In genomic region chr5:139578348-139578724, GRCh38 we compare ENCODE assay signal across 16 cellular contexts. TPM values are rescaled to one million over a fixed set of nuclear protein-coding genes. Genes with fewer than 3 reads are reported as not detected.
DNase-seq lines count a peak whose midpoint lies in the region; ATAC-seq and TF ChIP-seq lines count a peak whose summit lies in the region.
"Had no signal": no experiment of that assay in that cellular context is flagged by ENCODE, and none has a peak within 500 bp of the region (broad histone marks: within the 10 kb centered on the region; RNA-seq: fewer than 3 reads in every experiment).

No MANE protein-coding gene starts in this region.

- TF ChIP-seq CTCF in chondrocyte (IDR thresholded peaks at IDR 0.05) (no peak), sigmoid colon (IDR thresholded peaks at IDR 0.05) (no peak)

- no peak overlapping the region for H3K4me3 ChIP-seq in sigmoid colon
- H3K4me3 ChIP-seq in HAP-1, result no peak overlapping the region
- H3K4me3 ChIP-seq: esophagus squamous epithelium, skin epidermis, upper lobe of right lung had no signal

- ATAC-seq in T-cell (replicated peaks in 1 of 4), result no peak
- ATAC-seq: upper lobe of right lung had no signal

- H3K9me3 ChIP-seq in sigmoid colon (no peaks in the 10 kb centered on the region), HAP-1 (no peaks in the 10 kb centered on the region)
- H3K9me3 ChIP-seq: esophagus squamous epithelium, upper lobe of right lung had no signal

- no peak for TF ChIP-seq EP300 in sigmoid colon (IDR thresholded peaks at IDR 0.05)

- H3K27ac Mint-ChIP-seq in T-cell, result peak overlapping the region; percentile 93 to 95
- peak overlapping the region; percentile 49 for H3K27ac Mint-ChIP-seq in chondrocyte (ENCODE audit: unreplicated experiment)
- H3K27ac Mint-ChIP-seq: dendritic cell treated with granulocyte-macrophage colony-stimulating factor and Interleukin-4, amounts not matched to agents 40 ng/mL and 50 ng/mL, for 4 days had no signal

- H3K36me3 ChIP-seq in sigmoid colon, result no peaks in the 10 kb centered on the region
- H3K36me3 ChIP-seq in HAP-1 (replicated peaks), result peaks cover 11% of the 10 kb centered on the region
- H3K36me3 ChIP-seq: upper lobe of right lung had no signal

- H3K27me3 Mint-ChIP-seq in T-cell (no peaks in the 10 kb centered on the region), chondrocyte (ENCODE audit: low read depth) (no peaks in the 10 kb centered on the region)
- H3K27me3 Mint-ChIP-seq: dendritic cell treated with granulocyte-macrophage colony-stimulating factor and Interleukin-4, amounts not matched to agents 40 ng/mL and 50 ng/mL, for 4 days had no signal

- H3K27ac ChIP-seq in sigmoid colon, result no peak overlapping the region
- H3K27ac ChIP-seq: esophagus squamous epithelium, upper lobe of right lung had no signal

- H3K4me3 Mint-ChIP-seq in T-cell (peak overlapping the region; percentile 31 to 58 (median 34)), chondrocyte (ENCODE audit: unreplicated experiment) (no peak overlapping the region)
- H3K4me3 Mint-ChIP-seq: dendritic cell treated with granulocyte-macrophage colony-stimulating factor and Interleukin-4, amounts not matched to agents 40 ng/mL and 50 ng/mL, for 4 days had no signal

- peak; percentile 17 for DNase-seq in activated CD8-positive, alpha-beta memory T cell treated with anti-CD3 and anti-CD28 coated beads for 24 hours
- DNase-seq in activated CD8-positive, alpha-beta memory T cell treated with anti-CD3 and anti-CD28 coated beads, Interleukin-2, amount 50 U/mL, for 48 hours, result no peak
- DNase-seq in T-cell (no peak), chondrocyte (ENCODE audit: low spot score) (no peak), sigmoid colon (peak; percentile 6), NCI-H2029 (lab: John Stamatoyannopoulos, UW) (no peak), HUDEP-2 (lab: John Stamatoyannopoulos, UW; ENCODE audit: unreplicated experiment in 76 of 76) (no peak), HAP-1 (ENCODE audit: low spot score in 2 of 2) (no peak)
- DNase-seq: esophagus squamous epithelium, head of caudate nucleus, NCI-H1092, NCI-H2171, occipital lobe, upper lobe of right lung had no signal

- in situ Hi-C loops in HAP-1 (cut with MboI; ENCODE audit: low sequenced_read_pairs), result no loop called here

- POLR2A ChIA-PET in T-cell (lab: Charles Lee), result interaction anchor here (0.6 to 1.0 kb wide), 4 partner anchors 10 to 45 kb away, joined by 3 to 7 read pairs (median 4); no protein-coding TSS in a partner anchor

- H3K4me1 Mint-ChIP-seq in T-cell (peaks cover 57 to 77% (median 72%) of the 10 kb centered on the region in 3 donors), chondrocyte (ENCODE audit: low read depth) (peaks cover 42% of the 10 kb centered on the region)

- H3K4me1 ChIP-seq in sigmoid colon (peaks cover 0 to 56% (median 28%) of the 10 kb centered on the region in 4 donors), HAP-1 (no peaks in the 10 kb centered on the region)

- WGBS in sigmoid colon, 2 donors, result 63 to 88% methylated on average over 1 of the region's 1 CpG

- H3K27me3 ChIP-seq in sigmoid colon, result no peaks in the 10 kb centered on the region
- no peaks in the 10 kb centered on the region for H3K27me3 ChIP-seq in HAP-1 (ENCODE audit: low read depth)
- H3K27me3 ChIP-seq: esophagus squamous epithelium, upper lobe of right lung had no signal

- CTCF ChIA-PET in T-cell (lab: Charles Lee), result interaction anchor here in 1 of 2 donors (0.6 to 1.9 kb wide), 5 partner anchors 7 to 18 kb away, joined by 4 to 7 read pairs (median 6); partner anchors contain the start of gene UBE2D2

- intact Hi-C loops in sigmoid colon (cut with DNase I), result no loop called here

- no peak for TF ChIP-seq POLR2A in sigmoid colon (IDR thresholded peaks at IDR 0.05)

- H3K36me3 Mint-ChIP-seq in T-cell (peaks cover 6% of the 10 kb centered on the region), chondrocyte (ENCODE audit: low read depth) (no peaks in the 10 kb centered on the region)

- H3K9me3 Mint-ChIP-seq in T-cell (no peaks in the 10 kb centered on the region), chondrocyte (ENCODE audit: low read depth) (no peaks in the 10 kb centered on the region)
- H3K9me3 Mint-ChIP-seq: dendritic cell treated with granulocyte-macrophage colony-stimulating factor and Interleukin-4, amounts not matched to agents 40 ng/mL and 50 ng/mL, for 4 days had no signal

RNA-seq across cellular contexts. Expression of gene UBE2D2, which starts 17.2 kb away (rescaled TPM):
- total RNA-seq in T-cell (100 to 1,000 TPM; 138 to 176 (median 152) TPM), chondrocyte (110 to 129 TPM (median 117 TPM) in 3 replicates), sigmoid colon (10 to 100 TPM; 61.5 to 93.0 (median 69.7) TPM)
- polyA plus RNA-seq in sigmoid colon, result 100 to 1,000 TPM; 113 to 177 (median 146) TPM

Comparison
In these comparisons a context has a peak if more than half of its experiments do, and no peak if none do; other contexts are left out.
1. DNase-seq: peak in activated CD8-positive, alpha-beta memory T cell treated with anti-CD3 and anti-CD28 coated beads for 24 hours (single experiment) and sigmoid colon (single experiment); none in activated CD8-positive, alpha-beta memory T cell treated with anti-CD3 and anti-CD28 coated beads, Interleukin-2, amount 50 U/mL, for 48 hours (single experiment), T-cell (0 of 34), chondrocyte (single experiment), NCI-H2029 (single experiment), HUDEP-2 (0 of 76) and HAP-1 (0 of 2).